ENCODE assay signal across 1 cellular context in genomic region chr20:34290471-34290870, GRCh38.
A peak's percentile ranks its signal among the peaks of the same experiment; 100 is the strongest.
TF ChIP-seq lines count a peak whose summit lies in the region.

No MANE protein-coding gene starts in this region.

TF ChIP-seq in K562, 482 proteins besides CTCF, POLR2A, EP300 and RAD21:
- TF ChIP-seq POLR2G (IDR thresholded peaks at IDR 0.05; ENCODE audit: low read depth, low read length) (peak; percentile 33; the same call in 1 of the 2 replicates), ZNF3 (CRISPR knock-in tag; IDR thresholded peaks at IDR 0.05) (no peak)
TF ChIP-seq in K562: peak in this region for 1.
